ENCODE assay signal across 31 cellular contexts in the genomic region with DNA sequence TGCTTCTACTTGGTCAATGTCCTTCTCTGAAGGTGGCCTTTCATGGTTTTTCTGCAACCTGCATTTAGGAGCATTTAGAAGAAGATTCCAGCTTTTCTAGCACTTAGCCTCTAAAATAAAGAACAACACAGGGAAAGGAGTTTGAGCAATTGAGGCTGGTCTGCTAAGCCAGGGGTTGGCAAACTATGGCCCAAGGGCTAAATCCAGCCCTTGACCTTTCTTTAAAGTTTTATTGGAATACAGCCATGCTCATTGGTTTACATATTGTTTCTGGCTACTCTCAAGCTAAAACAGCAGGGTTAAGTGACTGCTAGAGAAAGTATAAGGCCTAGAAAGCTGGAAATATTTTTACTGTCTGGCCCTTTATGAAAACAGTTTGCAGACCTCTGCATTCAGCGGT.
"Had no signal": no experiment of that assay in that cellular context is flagged by ENCODE, and none has a peak within 500 bp of the region (broad histone marks: within the 10 kb centered on the region; RNA-seq: fewer than 3 reads in every experiment).

No MANE protein-coding gene starts in this region.

- H3K36me3 ChIP-seq: adrenal gland, ascending aorta, brain microvascular endothelial cell, gastroesophageal sphincter, lower lobe of right lung, right atrium auricular region, thoracic aorta, upper lobe of left lung, vagina had no signal

- H3K27ac Mint-ChIP-seq: activated CD4-positive, alpha-beta memory T cell treated with anti-CD3 and anti-CD28 coated beads for 36 hours; activated CD4-positive, alpha-beta T cell treated with anti-CD3 and anti-CD28 coated beads, Interleukin-2, amount 10 ng/mL, durations not matched to agents 24 days and 14 days; activated naive CD4-positive, alpha-beta T cell treated with anti-CD3 and anti-CD28 coated beads for 36 hours; activated naive CD8-positive, alpha-beta T cell treated with anti-CD3 and anti-CD28 coated beads for 36 hours; activated T-helper 1 cell treated with anti-CD3 and anti-CD28 coated beads, Interleukin-12 subunit alpha, Interleukin-12 subunit beta, Interleukin-2, Interleukin-4 antibody, amounts not matched to agents 30 ng/mL and 10 ng/mL and 1 ng/mL, durations not matched to agents 14 hours and 24 hours and 36 hours; effector memory CD8-positive, alpha-beta T cell; naive thymus-derived CD8-positive, alpha-beta T cell had no signal

- H3K9me3 ChIP-seq: adrenal gland, ascending aorta, gastroesophageal sphincter, lower lobe of right lung, right atrium auricular region, thoracic aorta, upper lobe of left lung, vagina had no signal

- H3K79me2 ChIP-seq: parathyroid adenoma had no signal

- H3K27me3 ChIP-seq: upper lobe of left lung, vagina had no signal

- H3K4me3 Mint-ChIP-seq: activated CD4-positive, alpha-beta memory T cell treated with anti-CD3 and anti-CD28 coated beads for 36 hours; activated CD4-positive, alpha-beta T cell treated with anti-CD3 and anti-CD28 coated beads, Interleukin-2, amount 10 ng/mL, durations not matched to agents 24 days and 14 days; activated naive CD4-positive, alpha-beta T cell treated with anti-CD3 and anti-CD28 coated beads for 36 hours; activated naive CD8-positive, alpha-beta T cell treated with anti-CD3 and anti-CD28 coated beads for 36 hours; activated T-helper 1 cell treated with anti-CD3 and anti-CD28 coated beads, Interleukin-12 subunit alpha, Interleukin-12 subunit beta, Interleukin-2, Interleukin-4 antibody, amounts not matched to agents 30 ng/mL and 10 ng/mL and 1 ng/mL, durations not matched to agents 14 hours and 24 hours and 36 hours; effector memory CD8-positive, alpha-beta T cell; naive thymus-derived CD8-positive, alpha-beta T cell; neural crest cell had no signal

- DNase-seq: activated CD4-positive, alpha-beta memory T cell treated with anti-CD3 and anti-CD28 coated beads for 36 hours; activated CD4-positive, alpha-beta T cell treated with anti-CD3 and anti-CD28 coated beads, Interleukin-2, amount 10 ng/mL, durations not matched to agents 24 days and 14 days; activated CD4-positive, CD25-positive, alpha-beta regulatory T cell treated with anti-CD3 and anti-CD28 coated beads, Interleukin-2, amount 50 U/mL, for 72 hours; activated CD8-positive, alpha-beta memory T cell treated with anti-CD3 and anti-CD28 coated beads, Interleukin-2, amount 50 U/mL, for 4 hours; activated effector memory CD4-positive, alpha-beta T cell treated with anti-CD3 and anti-CD28 coated beads, Interleukin-2, amount 50 U/mL, for 16 hours; activated naive CD4-positive, alpha-beta T cell treated with anti-CD3 and anti-CD28 coated beads for 36 hours; activated naive CD8-positive, alpha-beta T cell treated with anti-CD3 and anti-CD28 coated beads for 36 hours; activated T-cell treated with anti-CD3 and anti-CD28 coated beads, Interleukin-2, amount 50 U/mL, for 1 hour; brain microvascular endothelial cell; cortex of kidney; effector memory CD8-positive, alpha-beta T cell; erythroblast; hippocampal formation; left cardiac atrium; lower lobe of right lung; mesenchymal stem cell; naive thymus-derived CD8-positive, alpha-beta T cell; nucleus accumbens; stimulated activated CD4-positive, alpha-beta T cell treated with anti-CD3 and anti-CD28 coated beads, Interleukin-2, amount 100 ng/mL, for 48 hours; stimulated activated naive CD8-positive, alpha-beta T cell treated with anti-CD3 and anti-CD28 coated beads, Interleukin-15, Interleukin-2, amounts not matched to agents 100 U/mL and 50 U/mL, for 24 hours; T-helper 9 cell had no signal

- H3K9ac ChIP-seq: parathyroid adenoma had no signal

- H3K27ac ChIP-seq: adrenal gland, ascending aorta, brain microvascular endothelial cell, gastroesophageal sphincter, lower lobe of right lung, parathyroid adenoma, right atrium auricular region, thoracic aorta, upper lobe of left lung, vagina had no signal

- H3K9me3 Mint-ChIP-seq: activated CD4-positive, alpha-beta memory T cell treated with anti-CD3 and anti-CD28 coated beads for 36 hours; activated CD4-positive, alpha-beta T cell treated with anti-CD3 and anti-CD28 coated beads, Interleukin-2, amount 10 ng/mL, durations not matched to agents 24 days and 14 days; activated naive CD4-positive, alpha-beta T cell treated with anti-CD3 and anti-CD28 coated beads for 36 hours; activated naive CD8-positive, alpha-beta T cell treated with anti-CD3 and anti-CD28 coated beads for 36 hours; activated T-helper 1 cell treated with anti-CD3 and anti-CD28 coated beads, Interleukin-12 subunit alpha, Interleukin-12 subunit beta, Interleukin-2, Interleukin-4 antibody, amounts not matched to agents 30 ng/mL and 10 ng/mL and 1 ng/mL, durations not matched to agents 14 hours and 24 hours and 36 hours; effector memory CD8-positive, alpha-beta T cell; naive thymus-derived CD8-positive, alpha-beta T cell; neural crest cell had no signal

- H2AFZ ChIP-seq: parathyroid adenoma had no signal

- H3K4me3 ChIP-seq: adrenal gland, ascending aorta, gastroesophageal sphincter, lower lobe of right lung, right atrium auricular region, thoracic aorta, upper lobe of left lung, vagina had no signal

- H3K36me3 Mint-ChIP-seq: activated CD4-positive, alpha-beta memory T cell treated with anti-CD3 and anti-CD28 coated beads for 36 hours; activated naive CD8-positive, alpha-beta T cell treated with anti-CD3 and anti-CD28 coated beads for 36 hours; naive thymus-derived CD8-positive, alpha-beta T cell had no signal
